In the genomic region with DNA sequence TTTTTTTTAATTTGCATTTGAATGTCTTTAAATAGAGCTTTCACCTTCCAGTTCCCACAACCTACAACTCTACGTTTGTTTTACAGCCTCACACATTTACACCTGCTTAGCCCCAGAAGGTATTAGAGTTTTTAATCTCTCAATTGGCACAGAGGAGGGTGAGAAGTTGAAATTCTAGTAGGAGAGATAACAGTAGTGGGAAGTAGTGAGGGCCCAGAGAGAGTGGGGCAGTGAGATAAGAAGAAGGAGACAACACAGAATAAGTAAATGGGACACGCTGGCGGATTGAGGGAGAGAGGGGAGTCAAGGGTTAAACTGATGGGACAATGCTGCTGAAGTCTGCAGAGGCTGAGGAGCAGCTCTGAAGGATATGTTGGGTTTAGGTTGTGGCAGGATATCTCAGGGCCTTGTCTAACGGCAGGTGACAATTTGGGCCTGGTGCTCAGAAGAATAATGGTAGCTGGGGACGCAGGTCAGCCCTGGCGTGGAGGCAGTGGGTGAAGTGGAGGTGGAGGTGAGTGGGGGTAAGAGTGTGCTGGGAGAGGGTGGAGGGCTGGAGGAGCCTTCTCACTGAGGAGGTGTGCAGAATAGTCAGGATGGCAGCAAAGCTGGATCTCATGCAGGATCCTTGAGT, we compare ENCODE assay signal across 1 cellular context.
TF ChIP-seq lines count a peak whose summit lies in the region.

No MANE protein-coding gene starts in this region.

TF ChIP-seq in K562, 482 proteins besides CTCF, POLR2A, EP300 and RAD21 (continued from another document and continues in another):
- TF ChIP-seq, protein P1, sequence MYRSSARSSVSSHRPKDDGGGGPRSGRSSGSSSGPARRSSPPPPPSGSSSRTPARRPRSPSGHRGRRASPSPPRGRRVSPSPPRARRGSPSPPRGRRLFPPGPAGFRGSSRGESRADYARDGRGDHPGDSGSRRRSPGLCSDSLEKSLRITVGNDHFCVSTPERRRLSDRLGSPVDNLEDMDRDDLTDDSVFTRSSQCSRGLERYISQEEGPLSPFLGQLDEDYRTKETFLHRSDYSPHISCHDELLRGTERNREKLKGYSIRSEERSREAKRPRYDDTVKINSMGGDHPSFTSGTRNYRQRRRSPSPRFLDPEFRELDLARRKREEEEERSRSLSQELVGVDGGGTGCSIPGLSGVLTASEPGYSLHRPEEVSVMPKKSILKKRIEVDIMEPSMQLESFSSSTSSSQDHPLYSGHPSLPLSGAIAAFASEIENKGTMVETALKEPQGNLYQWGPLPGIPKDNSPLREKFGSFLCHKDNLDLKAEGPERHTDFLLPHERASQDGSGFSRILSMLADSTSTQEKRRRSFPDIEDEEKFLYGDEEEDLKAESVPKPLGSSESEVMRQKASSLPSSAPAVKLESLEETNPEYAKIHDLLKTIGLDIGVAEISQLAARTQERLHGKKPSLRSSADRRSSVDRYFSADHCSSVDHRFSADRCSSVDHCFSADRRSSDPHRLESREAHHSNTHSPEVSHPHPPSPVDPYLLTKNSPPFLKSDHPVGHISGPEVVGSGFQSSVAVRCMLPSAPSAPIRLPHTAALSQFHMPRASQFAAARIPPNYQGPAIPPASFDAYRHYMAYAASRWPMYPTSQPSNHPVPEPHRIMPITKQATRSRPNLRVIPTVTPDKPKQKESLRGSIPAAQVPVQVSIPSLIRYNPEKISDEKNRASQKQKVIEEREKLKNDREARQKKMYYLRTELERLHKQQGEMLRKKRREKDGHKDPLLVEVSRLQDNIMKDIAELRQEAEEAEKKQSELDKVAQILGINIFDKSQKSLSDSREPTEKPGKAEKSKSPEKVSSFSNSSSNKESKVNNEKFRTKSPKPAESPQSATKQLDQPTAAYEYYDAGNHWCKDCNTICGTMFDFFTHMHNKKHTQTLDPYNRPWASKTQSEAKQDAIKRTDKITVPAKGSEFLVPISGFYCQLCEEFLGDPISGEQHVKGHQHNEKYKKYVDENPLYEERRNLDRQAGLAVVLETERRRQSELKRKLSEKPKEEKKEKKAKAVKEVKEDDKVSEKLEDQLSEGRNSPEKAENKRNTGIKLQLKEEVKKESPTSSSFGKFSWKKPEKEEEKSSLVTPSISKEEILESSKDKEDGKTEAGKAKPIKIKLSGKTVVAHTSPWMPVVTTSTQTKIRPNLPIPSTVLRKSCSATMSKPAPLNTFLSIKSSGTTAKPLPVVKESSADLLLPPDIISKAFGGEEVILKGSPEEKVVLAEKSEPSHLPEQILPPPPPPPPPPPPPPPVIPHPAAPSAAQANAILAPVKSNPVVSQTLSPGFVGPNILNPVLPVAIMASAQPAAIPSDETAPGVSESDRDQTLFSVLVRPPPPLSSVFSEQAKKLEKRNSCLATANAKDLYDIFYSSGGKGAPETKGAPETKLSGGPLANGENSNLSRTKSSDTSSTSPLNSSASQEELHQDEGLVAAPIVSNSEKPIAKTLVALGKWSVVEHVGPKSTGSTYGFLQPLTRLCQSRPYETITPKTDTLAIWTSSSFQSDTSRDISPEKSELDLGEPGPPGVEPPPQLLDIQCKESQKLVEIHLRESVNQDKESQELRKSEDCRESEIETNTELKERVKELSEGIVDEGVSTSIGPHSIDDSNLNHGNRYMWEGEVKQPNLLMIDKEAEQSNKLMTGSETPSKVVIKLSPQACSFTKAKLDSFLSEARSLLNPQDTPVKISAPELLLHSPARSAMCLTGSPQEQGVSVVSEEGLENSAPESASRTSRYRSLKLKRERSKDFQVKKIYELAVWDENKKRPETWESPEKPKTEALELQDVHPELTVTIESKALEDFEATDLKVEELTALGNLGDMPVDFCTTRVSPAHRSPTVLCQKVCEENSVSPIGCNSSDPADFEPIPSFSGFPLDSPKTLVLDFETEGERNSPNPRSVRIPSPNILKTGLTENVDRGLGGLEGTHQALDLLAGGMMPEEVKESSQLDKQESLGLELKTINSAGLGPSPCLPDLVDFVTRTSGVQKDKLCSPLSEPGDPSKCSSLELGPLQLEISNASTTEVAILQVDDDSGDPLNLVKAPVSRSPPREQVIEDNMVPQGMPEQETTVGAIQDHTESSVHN (IDR thresholded peaks at IDR 0.05; ENCODE audit: borderline replicate concordance in 1 of 2, low read depth in 1 of 2) = no peak
- no peak for TF ChIP-seq HNRNPLL (IDR thresholded peaks at IDR 0.05; ENCODE audit: low read depth, low read length, poor library complexity, severe bottlenecking)
- no peak for TF ChIP-seq POLR2G (IDR thresholded peaks at IDR 0.05; ENCODE audit: low read depth, low read length)
- TF ChIP-seq, protein P2, sequence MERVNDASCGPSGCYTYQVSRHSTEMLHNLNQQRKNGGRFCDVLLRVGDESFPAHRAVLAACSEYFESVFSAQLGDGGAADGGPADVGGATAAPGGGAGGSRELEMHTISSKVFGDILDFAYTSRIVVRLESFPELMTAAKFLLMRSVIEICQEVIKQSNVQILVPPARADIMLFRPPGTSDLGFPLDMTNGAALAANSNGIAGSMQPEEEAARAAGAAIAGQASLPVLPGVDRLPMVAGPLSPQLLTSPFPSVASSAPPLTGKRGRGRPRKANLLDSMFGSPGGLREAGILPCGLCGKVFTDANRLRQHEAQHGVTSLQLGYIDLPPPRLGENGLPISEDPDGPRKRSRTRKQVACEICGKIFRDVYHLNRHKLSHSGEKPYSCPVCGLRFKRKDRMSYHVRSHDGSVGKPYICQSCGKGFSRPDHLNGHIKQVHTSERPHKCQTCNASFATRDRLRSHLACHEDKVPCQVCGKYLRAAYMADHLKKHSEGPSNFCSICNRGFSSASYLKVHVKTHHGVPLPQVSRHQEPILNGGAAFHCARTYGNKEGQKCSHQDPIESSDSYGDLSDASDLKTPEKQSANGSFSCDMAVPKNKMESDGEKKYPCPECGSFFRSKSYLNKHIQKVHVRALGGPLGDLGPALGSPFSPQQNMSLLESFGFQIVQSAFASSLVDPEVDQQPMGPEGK (CRISPR knock-in tag; IDR thresholded peaks at IDR 0.05; ENCODE audit: borderline replicate concordance) = no peak
- TF ChIP-seq, protein P3, sequence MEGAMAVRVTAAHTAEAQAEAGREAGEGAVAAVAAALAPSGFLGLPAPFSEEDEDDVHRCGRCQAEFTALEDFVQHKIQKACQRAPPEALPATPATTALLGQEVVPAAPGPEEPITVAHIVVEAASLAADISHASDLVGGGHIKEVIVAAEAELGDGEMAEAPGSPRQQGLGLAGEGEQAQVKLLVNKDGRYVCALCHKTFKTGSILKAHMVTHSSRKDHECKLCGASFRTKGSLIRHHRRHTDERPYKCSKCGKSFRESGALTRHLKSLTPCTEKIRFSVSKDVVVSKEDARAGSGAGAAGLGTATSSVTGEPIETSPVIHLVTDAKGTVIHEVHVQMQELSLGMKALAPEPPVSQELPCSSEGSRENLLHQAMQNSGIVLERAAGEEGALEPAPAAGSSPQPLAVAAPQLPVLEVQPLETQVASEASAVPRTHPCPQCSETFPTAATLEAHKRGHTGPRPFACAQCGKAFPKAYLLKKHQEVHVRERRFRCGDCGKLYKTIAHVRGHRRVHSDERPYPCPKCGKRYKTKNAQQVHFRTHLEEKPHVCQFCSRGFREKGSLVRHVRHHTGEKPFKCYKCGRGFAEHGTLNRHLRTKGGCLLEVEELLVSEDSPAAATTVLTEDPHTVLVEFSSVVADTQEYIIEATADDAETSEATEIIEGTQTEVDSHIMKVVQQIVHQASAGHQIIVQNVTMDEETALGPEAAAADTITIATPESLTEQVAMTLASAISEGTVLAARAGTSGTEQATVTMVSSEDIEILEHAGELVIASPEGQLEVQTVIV (CRISPR knock-in tag; IDR thresholded peaks at IDR 0.05; ENCODE audit: borderline replicate concordance) = no peak
- TF ChIP-seq ZNF431 (CRISPR knock-in tag; IDR thresholded peaks at IDR 0.05) = no peak
- TF ChIP-seq ILF3 (IDR thresholded peaks at IDR 0.05; ENCODE audit: borderline replicate concordance) = no peak
- TF ChIP-seq HMG20A (CRISPR knock-in tag; conservative IDR thresholded peaks at IDR 0.05) = no peak
- TF ChIP-seq, protein P4, sequence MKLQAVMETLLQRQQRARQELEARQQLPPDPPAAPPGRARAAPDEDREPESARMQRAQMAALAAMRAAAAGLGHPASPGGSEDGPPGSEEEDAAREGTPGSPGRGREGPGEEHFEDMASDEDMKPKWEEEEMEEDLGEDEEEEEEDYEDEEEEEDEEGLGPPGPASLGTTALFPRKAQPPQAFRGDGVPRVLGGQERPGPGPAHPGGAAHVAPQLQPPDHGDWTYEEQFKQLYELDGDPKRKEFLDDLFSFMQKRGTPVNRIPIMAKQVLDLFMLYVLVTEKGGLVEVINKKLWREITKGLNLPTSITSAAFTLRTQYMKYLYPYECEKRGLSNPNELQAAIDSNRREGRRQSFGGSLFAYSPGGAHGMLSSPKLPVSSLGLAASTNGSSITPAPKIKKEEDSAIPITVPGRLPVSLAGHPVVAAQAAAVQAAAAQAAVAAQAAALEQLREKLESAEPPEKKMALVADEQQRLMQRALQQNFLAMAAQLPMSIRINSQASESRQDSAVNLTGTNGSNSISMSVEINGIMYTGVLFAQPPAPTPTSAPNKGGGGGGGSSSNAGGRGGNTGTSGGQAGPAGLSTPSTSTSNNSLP (IDR thresholded peaks at IDR 0.05; ENCODE audit: borderline replicate concordance, low read depth, low read length) = 0 out of 2 replicates have a peak, but pooled peaks have one; percentile 18
- TF ChIP-seq ZFP30 (CRISPR knock-in tag; IDR thresholded peaks at IDR 0.05; ENCODE audit: borderline replicate concordance) = no peak
- TF ChIP-seq, protein P5, sequence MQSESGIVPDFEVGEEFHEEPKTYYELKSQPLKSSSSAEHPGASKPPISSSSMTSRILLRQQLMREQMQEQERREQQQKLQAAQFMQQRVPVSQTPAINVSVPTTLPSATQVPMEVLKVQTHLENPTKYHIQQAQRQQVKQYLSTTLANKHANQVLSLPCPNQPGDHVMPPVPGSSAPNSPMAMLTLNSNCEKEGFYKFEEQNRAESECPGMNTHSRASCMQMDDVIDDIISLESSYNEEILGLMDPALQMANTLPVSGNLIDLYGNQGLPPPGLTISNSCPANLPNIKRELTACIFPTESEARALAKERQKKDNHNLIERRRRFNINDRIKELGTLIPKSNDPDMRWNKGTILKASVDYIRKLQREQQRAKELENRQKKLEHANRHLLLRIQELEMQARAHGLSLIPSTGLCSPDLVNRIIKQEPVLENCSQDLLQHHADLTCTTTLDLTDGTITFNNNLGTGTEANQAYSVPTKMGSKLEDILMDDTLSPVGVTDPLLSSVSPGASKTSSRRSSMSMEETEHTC (IDR thresholded peaks at IDR 0.05) = no peak
- no peak for TF ChIP-seq CHD1 (IDR thresholded peaks at IDR 0.05; ENCODE audit: low read length)
- TF ChIP-seq TOE1 (IDR thresholded peaks at IDR 0.05; ENCODE audit: borderline replicate concordance) = no peak
- TF ChIP-seq TOE1 (CRISPR knock-in tag; IDR thresholded peaks at IDR 0.05; ENCODE audit: borderline replicate concordance, low read depth) = no peak
- TF ChIP-seq ZNF764 (CRISPR knock-in tag; IDR thresholded peaks at IDR 0.05; ENCODE audit: low read depth) = no peak
- TF ChIP-seq, protein P6, sequence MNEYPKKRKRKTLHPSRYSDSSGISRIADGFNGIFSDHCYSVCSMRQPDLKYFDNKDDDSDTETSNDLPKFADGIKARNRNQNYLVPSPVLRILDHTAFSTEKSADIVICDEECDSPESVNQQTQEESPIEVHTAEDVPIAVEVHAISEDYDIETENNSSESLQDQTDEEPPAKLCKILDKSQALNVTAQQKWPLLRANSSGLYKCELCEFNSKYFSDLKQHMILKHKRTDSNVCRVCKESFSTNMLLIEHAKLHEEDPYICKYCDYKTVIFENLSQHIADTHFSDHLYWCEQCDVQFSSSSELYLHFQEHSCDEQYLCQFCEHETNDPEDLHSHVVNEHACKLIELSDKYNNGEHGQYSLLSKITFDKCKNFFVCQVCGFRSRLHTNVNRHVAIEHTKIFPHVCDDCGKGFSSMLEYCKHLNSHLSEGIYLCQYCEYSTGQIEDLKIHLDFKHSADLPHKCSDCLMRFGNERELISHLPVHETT (CRISPR knock-in tag; conservative IDR thresholded peaks at IDR 0.05 in 1 of 2, IDR thresholded peaks at IDR 0.05 in 1 of 2) = no peak
- TF ChIP-seq SNIP1 (IDR thresholded peaks at IDR 0.05; ENCODE audit: low read depth) = no peak
- TF ChIP-seq, protein P7, sequence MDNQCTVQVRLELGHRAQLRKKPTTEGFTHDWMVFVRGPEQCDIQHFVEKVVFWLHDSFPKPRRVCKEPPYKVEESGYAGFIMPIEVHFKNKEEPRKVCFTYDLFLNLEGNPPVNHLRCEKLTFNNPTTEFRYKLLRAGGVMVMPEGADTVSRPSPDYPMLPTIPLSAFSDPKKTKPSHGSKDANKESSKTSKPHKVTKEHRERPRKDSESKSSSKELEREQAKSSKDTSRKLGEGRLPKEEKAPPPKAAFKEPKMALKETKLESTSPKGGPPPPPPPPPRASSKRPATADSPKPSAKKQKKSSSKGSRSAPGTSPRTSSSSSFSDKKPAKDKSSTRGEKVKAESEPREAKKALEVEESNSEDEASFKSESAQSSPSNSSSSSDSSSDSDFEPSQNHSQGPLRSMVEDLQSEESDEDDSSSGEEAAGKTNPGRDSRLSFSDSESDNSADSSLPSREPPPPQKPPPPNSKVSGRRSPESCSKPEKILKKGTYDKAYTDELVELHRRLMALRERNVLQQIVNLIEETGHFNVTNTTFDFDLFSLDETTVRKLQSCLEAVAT (IDR thresholded peaks at IDR 0.05) = no peak
- TF ChIP-seq OTX1 (CRISPR knock-in tag; IDR thresholded peaks at IDR 0.05) = no peak
- no peak for TF ChIP-seq XRCC3 (IDR thresholded peaks at IDR 0.05)
- no peak for TF ChIP-seq POLR3G (IDR thresholded peaks at IDR 0.05; ENCODE audit: extremely low read depth, insufficient read length, insufficient replicate concordance)
- peak; percentile 81 for TF ChIP-seq SMARCE1 (IDR thresholded peaks at IDR 0.05)
- TF ChIP-seq, protein P8, sequence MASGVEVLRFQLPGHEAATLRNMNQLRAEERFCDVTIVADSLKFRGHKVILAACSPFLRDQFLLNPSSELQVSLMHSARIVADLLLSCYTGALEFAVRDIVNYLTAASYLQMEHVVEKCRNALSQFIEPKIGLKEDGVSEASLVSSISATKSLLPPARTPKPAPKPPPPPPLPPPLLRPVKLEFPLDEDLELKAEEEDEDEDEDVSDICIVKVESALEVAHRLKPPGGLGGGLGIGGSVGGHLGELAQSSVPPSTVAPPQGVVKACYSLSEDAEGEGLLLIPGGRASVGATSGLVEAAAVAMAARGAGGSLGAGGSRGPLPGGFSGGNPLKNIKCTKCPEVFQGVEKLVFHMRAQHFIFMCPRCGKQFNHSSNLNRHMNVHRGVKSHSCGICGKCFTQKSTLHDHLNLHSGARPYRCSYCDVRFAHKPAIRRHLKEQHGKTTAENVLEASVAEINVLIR (CRISPR knock-in tag; IDR thresholded peaks at IDR 0.05) = no peak
- TF ChIP-seq, protein P9, sequence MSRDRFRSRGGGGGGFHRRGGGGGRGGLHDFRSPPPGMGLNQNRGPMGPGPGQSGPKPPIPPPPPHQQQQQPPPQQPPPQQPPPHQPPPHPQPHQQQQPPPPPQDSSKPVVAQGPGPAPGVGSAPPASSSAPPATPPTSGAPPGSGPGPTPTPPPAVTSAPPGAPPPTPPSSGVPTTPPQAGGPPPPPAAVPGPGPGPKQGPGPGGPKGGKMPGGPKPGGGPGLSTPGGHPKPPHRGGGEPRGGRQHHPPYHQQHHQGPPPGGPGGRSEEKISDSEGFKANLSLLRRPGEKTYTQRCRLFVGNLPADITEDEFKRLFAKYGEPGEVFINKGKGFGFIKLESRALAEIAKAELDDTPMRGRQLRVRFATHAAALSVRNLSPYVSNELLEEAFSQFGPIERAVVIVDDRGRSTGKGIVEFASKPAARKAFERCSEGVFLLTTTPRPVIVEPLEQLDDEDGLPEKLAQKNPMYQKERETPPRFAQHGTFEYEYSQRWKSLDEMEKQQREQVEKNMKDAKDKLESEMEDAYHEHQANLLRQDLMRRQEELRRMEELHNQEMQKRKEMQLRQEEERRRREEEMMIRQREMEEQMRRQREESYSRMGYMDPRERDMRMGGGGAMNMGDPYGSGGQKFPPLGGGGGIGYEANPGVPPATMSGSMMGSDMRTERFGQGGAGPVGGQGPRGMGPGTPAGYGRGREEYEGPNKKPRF (IDR thresholded peaks at IDR 0.05; ENCODE audit: low read depth, low read length) = no peak
- no peak for TF ChIP-seq TGIF2 (CRISPR knock-in tag; IDR thresholded peaks at IDR 0.05)
